ENCODE assay signal across 8 cellular contexts in genomic region chr13:67238277-67238859, GRCh38. TPM values are rescaled to one million over a fixed set of nuclear protein-coding genes. Genes with fewer than 3 reads are reported as not detected.
DNase-seq lines count a peak whose midpoint lies in the region; ATAC-seq and TF ChIP-seq lines count a peak whose summit lies in the region.

No MANE protein-coding gene starts in this region.

- H3K27ac Mint-ChIP-seq in neural crest cell (ENCODE audit: unreplicated experiment) = no peak overlapping the region

- H3K4me3 Mint-ChIP-seq in neural crest cell = no peak overlapping the region

- no peaks in the 10 kb centered on the region for H3K36me3 Mint-ChIP-seq in neural crest cell (ENCODE audit: low read depth)

- DNase-seq in NCI-H510A treated with DMSO at 0.1 percent for 48 hours (lab: John Stamatoyannopoulos, UW) (peak; percentile 9), NCI-H510A (lab: John Stamatoyannopoulos, UW) (no peak), NCI-H2227 treated with DMSO at 0.1 percent for 48 hours (lab: John Stamatoyannopoulos, UW) (peak; percentile 21), choroid plexus epithelial cell (ENCODE audit: low read depth) (peak; percentile 62), neural crest cell (ENCODE audit: low read depth, low spot score) (no peak), NK-92 (lab: John Stamatoyannopoulos, UW; ENCODE audit: unreplicated experiment) (no peak)
- no peak for DNase-seq in activated CD4-positive, alpha-beta T cell treated with anti-CD3 and anti-CD28 coated beads for 48 hours

- peaks cover 9% of the 10 kb centered on the region for H3K4me1 Mint-ChIP-seq in neural crest cell

- H3K9me3 Mint-ChIP-seq in neural crest cell = no peaks in the 10 kb centered on the region

- peak; percentile 84 for ATAC-seq in HG02623 (IDR thresholded peaks at IDR 0.05; ENCODE audit: unreplicated experiment)

- no peaks in the 10 kb centered on the region for H3K27me3 Mint-ChIP-seq in neural crest cell (ENCODE audit: low read depth)

- no peak overlapping the region for H3K4me3 ChIP-seq in choroid plexus epithelial cell (ENCODE audit: low read depth, low read length)

- peak; percentile 54 for TF ChIP-seq CTCF in choroid plexus epithelial cell (conservative IDR thresholded peaks at IDR 0.05; ENCODE audit: low read depth, low read length)
- peak; percentile 89 for TF ChIP-seq CTCF in neural crest cell (conservative IDR thresholded peaks at IDR 0.05)

RNA-seq across cellular contexts. Expression of gene PCDH9, which starts 8.2 kb away (rescaled TPM):
- total RNA-seq in neural crest cell = 6.3 and 7.3 TPM in 2 replicates

Comparison
In these comparisons a context has a peak if more than half of its experiments do, and no peak if none do; other contexts are left out.
1. DNase-seq: peak in NCI-H510A treated with DMSO at 0.1 percent for 48 hours (single experiment), NCI-H2227 treated with DMSO at 0.1 percent for 48 hours (single experiment) and choroid plexus epithelial cell (single experiment); none in NCI-H510A (single experiment), neural crest cell (single experiment), NK-92 (single experiment) and activated CD4-positive, alpha-beta T cell treated with anti-CD3 and anti-CD28 coated beads for 48 hours (single experiment).